Comparison of ENCODE assay signal across 21 cellular contexts in the genomic region with DNA sequence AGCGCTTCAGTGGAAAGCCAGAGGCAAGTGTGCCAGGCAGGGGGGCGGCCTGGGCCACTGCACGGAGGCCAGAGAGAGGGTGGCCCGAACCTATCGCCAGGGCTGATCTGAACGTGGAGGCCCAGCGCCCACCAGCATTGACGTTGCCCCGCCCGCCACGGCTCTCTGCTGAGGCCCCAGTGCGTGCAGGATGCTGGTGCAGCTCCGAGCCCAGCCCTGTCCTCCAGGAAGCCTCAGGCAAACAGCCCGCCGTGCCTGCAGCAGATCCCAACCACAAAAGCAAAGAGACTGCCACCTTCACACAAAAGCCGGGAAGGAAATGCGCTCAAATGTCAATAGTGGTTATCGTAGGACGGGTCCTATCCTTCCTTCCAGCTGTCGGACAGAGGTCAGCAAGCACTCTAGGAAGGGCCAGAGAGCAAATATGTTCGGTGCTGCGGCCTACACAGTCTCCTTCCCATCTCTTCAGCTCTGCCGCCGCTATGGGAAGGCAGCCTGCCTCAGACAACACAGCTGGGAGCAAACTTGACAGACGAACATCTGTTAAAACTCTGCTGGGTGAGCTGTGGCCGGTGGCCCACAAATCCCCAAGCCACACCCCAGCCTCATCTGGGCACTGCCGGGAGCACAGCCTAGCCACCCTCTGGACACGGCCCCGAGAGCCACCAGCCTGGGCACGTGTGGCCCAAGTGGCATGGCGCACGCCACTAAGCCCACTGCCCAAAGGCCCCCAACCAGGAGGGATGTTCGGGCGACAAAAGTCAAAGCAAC.
A peak's percentile ranks its signal among the peaks of the same experiment; 100 is the strongest.
DNase-seq lines count a peak whose midpoint lies in the region; ATAC-seq and TF ChIP-seq lines count a peak whose summit lies in the region.
"Had no signal": no experiment of that assay in that cellular context is flagged by ENCODE, and none has a peak within 500 bp of the region (broad histone marks: within the 10 kb centered on the region; RNA-seq: fewer than 3 reads in every experiment).

No MANE protein-coding gene starts in this region.

- peak overlapping the region; percentile 66 for H3K14ac ChIP-seq in neuronal stem cell (ENCODE audit: low read length)

- H3K4me3 ChIP-seq in BLaER1 treated with 17β-estradiol and CSF1 and Interleukin-3, amounts not matched to agents 10 nM and 100 nM = no peak overlapping the region
- no peak overlapping the region for H3K4me3 ChIP-seq in neuronal stem cell (ENCODE audit: low read length in 2 of 2)
- H3K4me3 ChIP-seq: esophagus muscularis mucosa, PC-9 had no signal

- H2AFZ ChIP-seq in neuronal stem cell (ENCODE audit: low read length) = no peak overlapping the region
- H2AFZ ChIP-seq: PC-9 had no signal

- H3K36me3 ChIP-seq in BLaER1 treated with 17β-estradiol and CSF1 and Interleukin-3, amounts not matched to agents 10 nM and 100 nM = peaks cover 3 to 55% (median 36%) of the 10 kb centered on the region in 11 experiments; a peak in 20 of 22 replicates
- peaks cover 0 to 3% of the 10 kb centered on the region in 2 donors for H3K36me3 ChIP-seq in neuronal stem cell (replicated peaks in 1 of 2; ENCODE audit: control insufficient read depth in 2 of 2, insufficient read depth in 2 of 2, low read length in 2 of 2)

- H2BK15ac ChIP-seq in neuronal stem cell (ENCODE audit: low read length) = no peak overlapping the region

- peaks cover 9% of the 10 kb centered on the region for H3K4me1 Mint-ChIP-seq in glutamatergic neuron (ENCODE audit: low read depth, unreplicated experiment)
- no peaks in the 10 kb centered on the region for H3K4me1 Mint-ChIP-seq in activated T-cell treated with anti-CD3 and anti-CD28 coated beads, Interleukin-2, amount 50 U/mL, for 72 hours (ENCODE audit: low read depth)
- H3K4me1 Mint-ChIP-seq: mesothelial cell of epicardium had no signal

- H3K79me1 ChIP-seq in neuronal stem cell (ENCODE audit: low read depth, low read length) = peaks cover 11% of the 10 kb centered on the region

- H3K4me1 ChIP-seq in BLaER1 treated with 17β-estradiol and CSF1 and Interleukin-3, amounts not matched to agents 10 nM and 100 nM = peaks cover 54 to 94% (median 88%) of the 10 kb centered on the region in 10 experiments
- H3K4me1 ChIP-seq in neuronal stem cell (ENCODE audit: control insufficient read depth in 2 of 2, insufficient read depth in 1 of 2, low read depth in 1 of 2, low read length in 2 of 2) = peaks cover 0 to 2% of the 10 kb centered on the region in 2 donors

- H3K18ac ChIP-seq in neuronal stem cell (ENCODE audit: low read length) = peak overlapping the region; percentile 12

- ATAC-seq in HG03378 (IDR thresholded peaks at IDR 0.05; ENCODE audit: unreplicated experiment) = no peak
- ATAC-seq in HG03571 (IDR thresholded peaks at IDR 0.05; ENCODE audit: unreplicated experiment) = no peak
- no peak for ATAC-seq in HG02885 (IDR thresholded peaks at IDR 0.05; ENCODE audit: poor library complexity, unreplicated experiment)
- no peak for ATAC-seq in activated T-cell treated with anti-CD3 and anti-CD28 coated beads, Interleukin-2, amount 50 U/mL, for 72 hours (replicated peaks in 1 of 2)
- ATAC-seq: activated naive CD4-positive, alpha-beta T cell treated with anti-CD3 and anti-CD28 coated beads, Interleukin-2, amount 50 U/mL, for 72 hours had no signal

- no peaks in the 10 kb centered on the region for H3K9me3 ChIP-seq in BLaER1 treated with 17β-estradiol and CSF1 and Interleukin-3, amounts not matched to agents 10 nM and 100 nM (replicated peaks in 1 of 11)
- H3K9me3 ChIP-seq in neuronal stem cell (replicated peaks in 1 of 2; ENCODE audit: control insufficient read depth in 2 of 2, insufficient read depth in 1 of 2, low read depth in 1 of 2, low read length in 2 of 2) = no peaks in the 10 kb centered on the region
- H3K9me3 ChIP-seq: esophagus muscularis mucosa, neutrophil had no signal

- DNase-seq in NCI-H2029 (lab: John Stamatoyannopoulos, UW) = peak; percentile 54
- DNase-seq in glutamatergic neuron = peak; percentile 42
- no peak for DNase-seq in neuronal stem cell (ENCODE audit: low spot score)
- no peak for DNase-seq in activated T-cell treated with anti-CD3 and anti-CD28 coated beads, Interleukin-2, amount 50 U/mL, for 72 hours
- DNase-seq: activated CD4-positive, alpha-beta T cell treated with anti-CD3 and anti-CD28 coated beads for 48 hours; activated T-cell treated with anti-CD3 and anti-CD28 coated beads, Interleukin-2, amount 50 U/mL, for 24 hours; GOT3; NCI-H1048; NCI-H2171 treated with DMSO at 0.1 percent for 48 hours; NCI-H748 treated with DMSO at 0.1 percent for 48 hours; PC-9 had no signal

- no peak overlapping the region for H3K23ac ChIP-seq in neuronal stem cell (ENCODE audit: low read depth, low read length, poor library complexity)

- H3K27ac ChIP-seq in BLaER1 treated with 17β-estradiol and CSF1 and Interleukin-3, amounts not matched to agents 10 nM and 100 nM = peak overlapping the region in 8 of 11 experiments; percentile 6 to 56 (median 26); a peak in 12 of 22 replicates
- H3K27ac ChIP-seq in neuronal stem cell (replicated peaks; ENCODE audit: low read length) = no peak overlapping the region
- H3K27ac ChIP-seq: esophagus muscularis mucosa, KMS-11, neutrophil, PC-9 had no signal

- no peak overlapping the region for H3K4ac ChIP-seq in neuronal stem cell (ENCODE audit: low read length)

- WGBS in neuronal stem cell (ENCODE audit: extremely low coverage in 2 of 2, insufficient read length in 2 of 2, insufficient replicate concordance in 1 of 2), 2 donors = no CpG with 5 or more reads among the region's 34 CpGs

- no peak overlapping the region for H3K27ac Mint-ChIP-seq in glutamatergic neuron (ENCODE audit: unreplicated experiment)
- H3K27ac Mint-ChIP-seq in activated T-cell treated with anti-CD3 and anti-CD28 coated beads, Interleukin-2, amount 50 U/mL, for 72 hours = no peak overlapping the region
- H3K27ac Mint-ChIP-seq: activated T-cell treated with anti-CD3 and anti-CD28 coated beads, Interleukin-2, amount 50 U/mL, for 24 hours; mesothelial cell of epicardium had no signal

- H3K9me3 Mint-ChIP-seq in glutamatergic neuron (ENCODE audit: unreplicated experiment) = peaks cover 4% of the 10 kb centered on the region
- no peaks in the 10 kb centered on the region for H3K9me3 Mint-ChIP-seq in activated T-cell treated with anti-CD3 and anti-CD28 coated beads, Interleukin-2, amount 50 U/mL, for 72 hours
- H3K9me3 Mint-ChIP-seq: activated naive CD4-positive, alpha-beta T cell treated with anti-CD3 and anti-CD28 coated beads, Interleukin-2, amount 50 U/mL, for 72 hours; activated T-cell treated with anti-CD3 and anti-CD28 coated beads, Interleukin-2, amount 50 U/mL, for 24 hours; dendritic cell treated with granulocyte-macrophage colony-stimulating factor and Interleukin-4, amounts not matched to agents 40 ng/mL and 50 ng/mL, for 4 days; mesothelial cell of epicardium had no signal

- H4K20me1 ChIP-seq in BLaER1 treated with 17β-estradiol and CSF1 and Interleukin-3, amounts not matched to agents 10 nM and 100 nM = peaks cover 77 to 100% (median 99%) of the 10 kb centered on the region in 11 experiments; a peak in 21 of 22 replicates

- H2BK5ac ChIP-seq in neuronal stem cell (ENCODE audit: low read length) = no peak overlapping the region

- H2AK5ac ChIP-seq in neuronal stem cell (ENCODE audit: low read depth, low read length) = no peak overlapping the region

- H3K27me3 Mint-ChIP-seq in glutamatergic neuron (ENCODE audit: unreplicated experiment) = peaks cover 13% of the 10 kb centered on the region
- H3K27me3 Mint-ChIP-seq in activated T-cell treated with anti-CD3 and anti-CD28 coated beads, Interleukin-2, amount 50 U/mL, for 72 hours (ENCODE audit: low read depth) = no peaks in the 10 kb centered on the region
- H3K27me3 Mint-ChIP-seq: activated T-cell treated with anti-CD3 and anti-CD28 coated beads, Interleukin-2, amount 50 U/mL, for 24 hours; dendritic cell treated with granulocyte-macrophage colony-stimulating factor and Interleukin-4, amounts not matched to agents 40 ng/mL and 50 ng/mL, for 4 days had no signal

- H3K36me3 Mint-ChIP-seq in glutamatergic neuron (ENCODE audit: unreplicated experiment) = no peaks in the 10 kb centered on the region
- H3K36me3 Mint-ChIP-seq in activated T-cell treated with anti-CD3 and anti-CD28 coated beads, Interleukin-2, amount 50 U/mL, for 72 hours (ENCODE audit: insufficient read depth in 2 of 2) = no peaks in the 10 kb centered on the region
- H3K36me3 Mint-ChIP-seq: activated naive CD4-positive, alpha-beta T cell treated with anti-CD3 and anti-CD28 coated beads, Interleukin-2, amount 50 U/mL, for 72 hours; mesothelial cell of epicardium had no signal

- no peak overlapping the region for H2BK120ac ChIP-seq in neuronal stem cell (ENCODE audit: low read depth, low read length)

- H3K27me3 ChIP-seq in BLaER1 treated with 17β-estradiol and CSF1 and Interleukin-3, amounts not matched to agents 10 nM and 100 nM = no peaks in the 10 kb centered on the region
- H3K27me3 ChIP-seq in neuronal stem cell (ENCODE audit: control insufficient read depth in 3 of 3, insufficient read depth in 3 of 3, low read depth in 1 of 3, low read length in 3 of 3) = no peaks in the 10 kb centered on the region
- H3K27me3 ChIP-seq: esophagus muscularis mucosa, neutrophil had no signal

- TF ChIP-seq CTCF in glutamatergic neuron (IDR thresholded peaks at IDR 0.05; ENCODE audit: partially characterized antibody, unreplicated experiment) = no peak

- H3K4me3 Mint-ChIP-seq in glutamatergic neuron (ENCODE audit: unreplicated experiment) = no peak overlapping the region
- no peak overlapping the region for H3K4me3 Mint-ChIP-seq in activated T-cell treated with anti-CD3 and anti-CD28 coated beads, Interleukin-2, amount 50 U/mL, for 72 hours
- H3K4me3 Mint-ChIP-seq: activated T-cell treated with anti-CD3 and anti-CD28 coated beads, Interleukin-2, amount 50 U/mL, for 24 hours; dendritic cell treated with granulocyte-macrophage colony-stimulating factor and Interleukin-4, amounts not matched to agents 40 ng/mL and 50 ng/mL, for 4 days; mesothelial cell of epicardium had no signal

- no peak overlapping the region for H2BK12ac ChIP-seq in neuronal stem cell (ENCODE audit: low read length)

- no peak overlapping the region for H4K8ac ChIP-seq in neuronal stem cell (ENCODE audit: low read depth, low read length)

- H3K9ac ChIP-seq in BLaER1 treated with 17β-estradiol and CSF1 and Interleukin-3, amounts not matched to agents 10 nM and 100 nM = peak overlapping the region in 8 of 11 experiments; percentile 7 to 57 (median 36); a peak in 10 of 22 replicates
- no peak overlapping the region for H3K9ac ChIP-seq in neuronal stem cell (ENCODE audit: low read depth, low read length, poor library complexity)
- H3K9ac ChIP-seq: KMS-11 had no signal

- H4K91ac ChIP-seq in neuronal stem cell (ENCODE audit: low read depth, low read length, poor library complexity) = no peak overlapping the region

- H3K4me2 ChIP-seq in BLaER1 treated with 17β-estradiol and CSF1 and Interleukin-3, amounts not matched to agents 10 nM and 100 nM = peak overlapping the region; percentile 53 to 91 (median 76); a peak in 21 of 22 replicates
- no peak overlapping the region for H3K4me2 ChIP-seq in neuronal stem cell (ENCODE audit: insufficient read depth, low read length, poor library complexity, severe bottlenecking)
- H3K4me2 ChIP-seq: KMS-11, PC-9 had no signal

Comparison
In these comparisons a context has a peak if more than half of its experiments do, and no peak if none do; other contexts are left out.
1. DNase-seq: peak in NCI-H2029 (single experiment) and glutamatergic neuron (single experiment); none in neuronal stem cell (single experiment) and activated T-cell treated with anti-CD3 and anti-CD28 coated beads, Interleukin-2, amount 50 U/mL, for 72 hours (0 of 2).